7 cellular contexts compared by ENCODE assay signal in genomic region chr1:89843279-89844121, GRCh38. TPM values are rescaled to one million over a fixed set of nuclear protein-coding genes. Genes with fewer than 3 reads are reported as not detected.
DNase-seq lines count a peak whose midpoint lies in the region; ATAC-seq and TF ChIP-seq lines count a peak whose summit lies in the region.

No MANE protein-coding gene starts in this region.

- no peaks in the 10 kb centered on the region for H3K27me3 ChIP-seq in kidney epithelial cell (ENCODE audit: control insufficient read depth, insufficient read depth, low read length)

- peak; percentile 21; the same call in 1 of the 2 replicates for TF ChIP-seq CTCF in WI38 (IDR thresholded peaks at IDR 0.05; ENCODE audit: low read depth, low read length)
- TF ChIP-seq CTCF in cardiac fibroblast (IDR thresholded peaks at IDR 0.05; ENCODE audit: low read depth, low read length) = peak; percentile 34
- TF ChIP-seq CTCF in kidney epithelial cell (IDR thresholded peaks at IDR 0.05; ENCODE audit: insufficient read depth, low read length, poor library complexity, severe bottlenecking) = peak; percentile 31

- peak; percentile 69 for DNase-seq in NCI-H146 treated with DMSO at 0.1 percent for 48 hours (lab: John Stamatoyannopoulos, UW; ENCODE audit: unreplicated experiment)
- DNase-seq in cardiac fibroblast (ENCODE audit: low read depth in 2 of 2) = peak; percentile 64 to 73
- no peak for DNase-seq in kidney epithelial cell (ENCODE audit: low read depth)
- DNase-seq in stimulated activated CD4-positive, alpha-beta T cell treated with anti-CD3 and anti-CD28 coated beads, Interleukin-1b, Interleukin-23, amount 100 ng/mL, for 24 hours (ENCODE audit: low read depth in 4 of 4, low spot score in 1 of 4) = peak in 3 of 4 experiments; percentile 56 to 75 (median 68)

- H3K4me3 ChIP-seq in WI38 (ENCODE audit: low read depth, low read length) = peak overlapping the region; percentile 80
- H3K4me3 ChIP-seq in cardiac fibroblast (replicated peaks in 1 of 2; ENCODE audit: low read depth in 2 of 2, low read length in 2 of 2) = peak overlapping the region; percentile 82 to 92
- peak overlapping the region; percentile 63 for H3K4me3 ChIP-seq in kidney epithelial cell (ENCODE audit: low read depth, low read length)

- peak; percentile 91 for ATAC-seq in GM18502 (IDR thresholded peaks at IDR 0.05; ENCODE audit: poor library complexity, unreplicated experiment)
- ATAC-seq in HG02759 (IDR thresholded peaks at IDR 0.05; ENCODE audit: unreplicated experiment) = peak; percentile 93

- H3K36me3 ChIP-seq in kidney epithelial cell (ENCODE audit: control insufficient read depth, insufficient read depth, low read length) = no peaks in the 10 kb centered on the region

RNA-seq across cellular contexts. Expression of gene LRRC8D, which starts 22.7 kb away (rescaled TPM):
- 30.6 and 31.2 TPM in 2 replicates for total RNA-seq in kidney epithelial cell
